8 cellular contexts compared by ENCODE assay signal in genomic region chr1:111141245-111141644, GRCh38. TPM values are rescaled to one million over a fixed set of nuclear protein-coding genes. Genes with fewer than 3 reads are reported as not detected.
A peak's percentile ranks its signal among the peaks of the same experiment; 100 is the strongest.
DNase-seq lines count a peak whose midpoint lies in the region; ATAC-seq and TF ChIP-seq lines count a peak whose summit lies in the region.

No MANE protein-coding gene starts in this region.

- H3K27ac ChIP-seq in CD4-positive, alpha-beta memory T cell (ENCODE audit: low read depth, low read length) = peak overlapping the region; percentile 79

- TF ChIP-seq CTCF in nephron progenitor cell (IDR thresholded peaks at IDR 0.05) = no peak

- H3K27ac Mint-ChIP-seq in CD4-positive, alpha-beta memory T cell = peak overlapping the region in 6 of 7 donors; percentile 22 to 100 (median 92)
- peak overlapping the region; percentile 95 for H3K27ac Mint-ChIP-seq in dendritic cell treated with granulocyte-macrophage colony-stimulating factor and Interleukin-4, amounts not matched to agents 40 ng/mL and 50 ng/mL, for 4 days
- no peak overlapping the region for H3K27ac Mint-ChIP-seq in nephron progenitor cell

- intact Hi-C loops in CD4-positive, alpha-beta memory T cell (cut with micrococcal nuclease) = loop anchor here (2.0 to 5.0 kb wide), 3 partner anchors 61 to 802 kb away; partner anchors contain the start of genes DENND2D and RBM15
- intact Hi-C loops in dendritic cell treated with granulocyte-macrophage colony-stimulating factor and Interleukin-4, amounts not matched to agents 40 ng/mL and 50 ng/mL, for 4 days (cut with micrococcal nuclease) = no loop called here
- intact Hi-C loops in posterior cingulate gyrus (cut with DNase I) = no loop called here

- H3K4me1 Mint-ChIP-seq in CD4-positive, alpha-beta memory T cell = peaks cover 37 to 63% (median 49%) of the 10 kb centered on the region in 4 donors
- H3K4me1 Mint-ChIP-seq in dendritic cell treated with granulocyte-macrophage colony-stimulating factor and Interleukin-4, amounts not matched to agents 40 ng/mL and 50 ng/mL, for 4 days (ENCODE audit: low read depth) = peaks cover 39% of the 10 kb centered on the region
- peaks cover 46% of the 10 kb centered on the region for H3K4me1 Mint-ChIP-seq in nephron progenitor cell

- POLR2A ChIA-PET in CD4-positive, alpha-beta memory T cell (lab: Charles Lee; ENCODE audit: partially characterized antibody) = interaction anchor here (1.0 to 3.3 kb wide), 6 partner anchors 9 to 205 kb away, joined by 4 to 36 read pairs (median 14); partner anchors contain the start of gene DENND2D

- DNase-seq in CD4-positive, alpha-beta memory T cell = no peak
- no peak for DNase-seq in MG63
- DNase-seq in nephron progenitor cell = no peak
- DNase-seq in DMS114 treated with DMSO at 0.1 percent for 48 hours (lab: John Stamatoyannopoulos, UW; ENCODE audit: unreplicated experiment) = no peak
- no peak for DNase-seq in posterior cingulate gyrus
- DNase-seq in GOT3 (lab: John Stamatoyannopoulos, UW) = no peak

- no peaks in the 10 kb centered on the region for H3K36me3 ChIP-seq in CD4-positive, alpha-beta memory T cell (ENCODE audit: insufficient read depth, low read length)
- H3K36me3 ChIP-seq in MG63 = peaks cover 17% of the 10 kb centered on the region

- H3K27me3 Mint-ChIP-seq in CD4-positive, alpha-beta memory T cell = no peaks in the 10 kb centered on the region
- H3K27me3 Mint-ChIP-seq in dendritic cell treated with granulocyte-macrophage colony-stimulating factor and Interleukin-4, amounts not matched to agents 40 ng/mL and 50 ng/mL, for 4 days = no peaks in the 10 kb centered on the region
- H3K27me3 Mint-ChIP-seq in nephron progenitor cell (ENCODE audit: low read depth, poor library complexity) = no peaks in the 10 kb centered on the region

- H3K4me3 ChIP-seq in CD4-positive, alpha-beta memory T cell (ENCODE audit: low read length in 2 of 2) = peak overlapping the region in 1 of 2 donors; percentile 57
- H3K4me3 ChIP-seq in MG63 = peak overlapping the region; percentile 95

- peak overlapping the region; percentile 98 to 100 (median 100) for H3K4me3 Mint-ChIP-seq in CD4-positive, alpha-beta memory T cell
- peak overlapping the region; percentile 100 for H3K4me3 Mint-ChIP-seq in dendritic cell treated with granulocyte-macrophage colony-stimulating factor and Interleukin-4, amounts not matched to agents 40 ng/mL and 50 ng/mL, for 4 days
- H3K4me3 Mint-ChIP-seq in nephron progenitor cell = peak overlapping the region; percentile 98

- CTCF ChIA-PET in CD4-positive, alpha-beta memory T cell (lab: Charles Lee; ENCODE audit: partially characterized antibody) = no interaction called here

- H3K36me3 Mint-ChIP-seq in CD4-positive, alpha-beta memory T cell = peaks cover 9 to 28% of the 10 kb centered on the region in 2 donors
- H3K36me3 Mint-ChIP-seq in dendritic cell treated with granulocyte-macrophage colony-stimulating factor and Interleukin-4, amounts not matched to agents 40 ng/mL and 50 ng/mL, for 4 days (ENCODE audit: low read depth) = peaks cover 83% of the 10 kb centered on the region
- H3K36me3 Mint-ChIP-seq in nephron progenitor cell (ENCODE audit: low read depth) = peaks cover 6% of the 10 kb centered on the region

- H3K27me3 ChIP-seq in CD4-positive, alpha-beta memory T cell (ENCODE audit: insufficient read depth, low read length) = no peaks in the 10 kb centered on the region
- no peaks in the 10 kb centered on the region for H3K27me3 ChIP-seq in MG63

- H3K9me3 Mint-ChIP-seq in CD4-positive, alpha-beta memory T cell = peaks cover 0 to 2% (median 0%) of the 10 kb centered on the region in 8 donors
- no peaks in the 10 kb centered on the region for H3K9me3 Mint-ChIP-seq in dendritic cell treated with granulocyte-macrophage colony-stimulating factor and Interleukin-4, amounts not matched to agents 40 ng/mL and 50 ng/mL, for 4 days
- no peaks in the 10 kb centered on the region for H3K9me3 Mint-ChIP-seq in nephron progenitor cell

- peaks cover 56% of the 10 kb centered on the region for H3K4me1 ChIP-seq in CD4-positive, alpha-beta memory T cell (ENCODE audit: insufficient read depth, low read length)

- no peak for ATAC-seq in GM21576 (IDR thresholded peaks at IDR 0.05; ENCODE audit: unreplicated experiment)

- no peaks in the 10 kb centered on the region for H3K9me3 ChIP-seq in CD4-positive, alpha-beta memory T cell (ENCODE audit: control insufficient read depth in 1 of 2, low read length in 2 of 2)
- H3K9me3 ChIP-seq in MG63 = no peaks in the 10 kb centered on the region

RNA-seq across cellular contexts. Expression of gene CEPT1, which starts 1.2 kb away (rescaled TPM):
- 10 to 100 TPM; 49.1 to 49.6 TPM for total RNA-seq in CD4-positive, alpha-beta memory T cell
- 10 to 100 TPM; 18.4 to 33.3 TPM for polyA plus RNA-seq in CD4-positive, alpha-beta memory T cell
- 37.0 and 55.6 TPM in 2 replicates for total RNA-seq in MG63 (2014; rRNA removed; shearing (Covaris generic); ENCODE audit: low replicate concordance)

RNA-seq across cellular contexts. Expression of gene DRAM2, which starts 1.4 kb away (rescaled TPM):
- total RNA-seq in CD4-positive, alpha-beta memory T cell = 10 to 100 TPM; 37.5 to 38.8 TPM
- 100 to 1,000 TPM in 1 of 2 donors, 10 to 100 TPM in 1; 77.1 to 101 TPM for polyA plus RNA-seq in CD4-positive, alpha-beta memory T cell
- 56.9 and 73.4 TPM in 2 replicates for total RNA-seq in MG63 (2014; rRNA removed; shearing (Covaris generic); ENCODE audit: low replicate concordance)

RNA-seq across cellular contexts. Expression of gene DENND2D, which starts 59.2 kb away (rescaled TPM):
- total RNA-seq in CD4-positive, alpha-beta memory T cell = 100 to 1,000 TPM; 284 TPM
- polyA plus RNA-seq in CD4-positive, alpha-beta memory T cell = 100 to 1,000 TPM; 125 to 221 TPM
- 2.6 and 4.7 TPM in 2 replicates for total RNA-seq in MG63 (2014; rRNA removed; shearing (Covaris generic); ENCODE audit: low replicate concordance)

Comparison
In these comparisons a context has a peak if more than half of its experiments do, and no peak if none do; other contexts are left out.
1. RNA of gene DENND2D, which starts 59.2 kb away (total RNA-seq): 284 TPM in CD4-positive, alpha-beta memory T cell; 2.6 to 4.7 TPM in MG63; every median in the first group is over 10 times any median in the second.
2. Peak in every context shown above with its lines, with median percentiles within 50 percentile points of each other: H3K4me3 Mint-ChIP-seq.